In the genomic region with DNA sequence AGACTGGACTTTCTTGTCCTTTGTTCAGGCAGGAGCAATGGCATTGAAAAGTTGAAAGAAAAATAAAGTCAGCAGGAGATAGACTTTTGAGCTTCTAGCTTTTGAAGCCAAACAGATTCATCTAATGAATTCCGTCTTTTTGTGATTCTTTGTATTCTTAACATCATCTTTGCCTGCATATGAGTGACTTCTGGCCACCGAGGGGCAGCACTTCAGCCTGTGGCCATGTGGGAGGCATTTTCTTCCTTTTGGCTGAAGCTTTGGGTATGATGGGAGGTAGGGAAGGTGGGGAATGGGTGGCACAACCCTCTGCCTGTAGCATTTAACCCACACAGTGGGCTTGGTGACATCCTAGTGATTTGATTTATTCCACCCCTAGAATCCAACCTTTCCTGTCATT, we compare ENCODE assay signal across 13 cellular contexts.
A peak's percentile ranks its signal among the peaks of the same experiment; 100 is the strongest.
DNase-seq lines count a peak whose midpoint lies in the region; ATAC-seq, FAIRE-seq and TF ChIP-seq lines count a peak whose summit lies in the region.
"Had no signal": no experiment of that assay in that cellular context is flagged by ENCODE, and none has a peak within 500 bp of the region (broad histone marks: within the 10 kb centered on the region; RNA-seq: fewer than 3 reads in every experiment).

No MANE protein-coding gene starts in this region.

- H3K27ac Mint-ChIP-seq in GM23338 (no peak overlapping the region), astrocyte (ENCODE audit: unreplicated experiment) (no peak overlapping the region)

- H3K9ac ChIP-seq in astrocyte (ENCODE audit: low read length) (no peak overlapping the region), kidney (ENCODE audit: low read length in 2 of 2) (no peak overlapping the region)

- H3K4me3 Mint-ChIP-seq in GM23338 (no peak overlapping the region), astrocyte (ENCODE audit: unreplicated experiment) (no peak overlapping the region)

- peaks cover 7% of the 10 kb centered on the region for H3K4me1 Mint-ChIP-seq in GM23338
- H3K4me1 Mint-ChIP-seq in astrocyte (ENCODE audit: low read depth, unreplicated experiment): no peaks in the 10 kb centered on the region

- H2AFZ ChIP-seq in GM23338: no peak overlapping the region
- H2AFZ ChIP-seq in astrocyte (ENCODE audit: low read depth, low read length): no peak overlapping the region

- H3K9me2 ChIP-seq in GM23338 (ENCODE audit: insufficient read depth): no peaks in the 10 kb centered on the region

- H3K36me3 Mint-ChIP-seq in GM23338 (ENCODE audit: low read depth) (no peaks in the 10 kb centered on the region), astrocyte (ENCODE audit: low read depth, unreplicated experiment) (no peaks in the 10 kb centered on the region)

- no peaks in the 10 kb centered on the region for H3K9me3 ChIP-seq in AG04450 (ENCODE audit: control insufficient read depth, insufficient read depth, low read length)
- H3K9me3 ChIP-seq in astrocyte (ENCODE audit: insufficient read depth, low read depth, low read length): no peaks in the 10 kb centered on the region
- H3K9me3 ChIP-seq in kidney (ENCODE audit: control insufficient read depth in 1 of 2, low read length in 2 of 2): no peaks in the 10 kb centered on the region
- H3K9me3 ChIP-seq: ascending aorta, SJSA1 had no signal

- intact Hi-C loops in kidney (cut with DNase I): no loop called here

- H3K9me3 Mint-ChIP-seq in GM23338 (no peaks in the 10 kb centered on the region; the same call in 2 of the 3 replicates), astrocyte (ENCODE audit: unreplicated experiment) (no peaks in the 10 kb centered on the region)

- CTCF ChIA-PET in AG04450 (lab: Charles Lee): interaction anchor here (1.0 to 1.8 kb wide), 3 partner anchors 9 to 481 kb away, joined by 3 to 7 read pairs (median 7); no protein-coding TSS in a partner anchor

- DNase-seq in AG04450 (ENCODE audit: low read depth, low spot score) (no peak), GM23338 (ENCODE audit: low spot score) (peak; percentile 36), astrocyte (ENCODE audit: low read depth) (no peak), kidney (no peak), NCI-H2227 (lab: John Stamatoyannopoulos, UW; ENCODE audit: unreplicated experiment) (no peak), midbrain (lab: John Stamatoyannopoulos, UW) (no peak)
- DNase-seq: C1 segment of cervical spinal cord; NCI-H1105; stimulated activated CD4-positive, alpha-beta T cell treated with anti-CD3 and anti-CD28 coated beads, Interleukin-4, amount 100 ng/mL, for 24 hours had no signal

- H3K4me2 ChIP-seq in GM23338 (no peak overlapping the region), astrocyte (ENCODE audit: low read length) (no peak overlapping the region)

- H3K27ac ChIP-seq in AG04450 (ENCODE audit: low read depth, low read length) (no peak overlapping the region), GM23338 (ENCODE audit: low read depth) (no peak overlapping the region), astrocyte (ENCODE audit: low read depth, low read length) (no peak overlapping the region), kidney (ENCODE audit: low read depth in 2 of 2, low read length in 2 of 2) (no peak overlapping the region)
- H3K27ac ChIP-seq: ascending aorta, SJSA1 had no signal

- no peaks in the 10 kb centered on the region for H3K4me1 ChIP-seq in GM23338 (ENCODE audit: insufficient read depth)
- H3K4me1 ChIP-seq in astrocyte (ENCODE audit: insufficient read depth, low read length): no peaks in the 10 kb centered on the region
- H3K4me1 ChIP-seq in kidney (ENCODE audit: control insufficient read depth in 1 of 2, insufficient read depth in 1 of 2, low read depth in 1 of 2, low read length in 2 of 2): no peaks in the 10 kb centered on the region
- H3K4me1 ChIP-seq: ascending aorta, SJSA1 had no signal

- FAIRE-seq in astrocyte (lab: Jason Lieb, UNC) (no peak), kidney (lab: Jason Lieb, UNC) (no peak)

- H3K79me2 ChIP-seq in GM23338 (replicated peaks; ENCODE audit: insufficient read depth) (no peaks in the 10 kb centered on the region), astrocyte (ENCODE audit: insufficient read depth, low read length) (no peaks in the 10 kb centered on the region)

- no peaks in the 10 kb centered on the region for H3F3A ChIP-seq in GM23338 (replicated peaks; ENCODE audit: low read depth)

- H3K4me3 ChIP-seq in AG04450 (ENCODE audit: low read depth, low read length) (no peak overlapping the region), GM23338 (no peak overlapping the region), astrocyte (ENCODE audit: insufficient read depth, low read depth, low read length) (no peak overlapping the region), kidney (ENCODE audit: low read length in 2 of 2) (no peak overlapping the region)
- H3K4me3 ChIP-seq: ascending aorta, SJSA1 had no signal

- H3K27me3 ChIP-seq in AG04450 (ENCODE audit: control insufficient read depth, insufficient read depth, low read length) (no peaks in the 10 kb centered on the region), GM23338 (ENCODE audit: insufficient read depth) (no peaks in the 10 kb centered on the region), astrocyte (ENCODE audit: insufficient read depth, low read length) (no peaks in the 10 kb centered on the region)
- H3K27me3 ChIP-seq: ascending aorta, SJSA1 had no signal

- ATAC-seq in GM23338: peak; percentile 71
- no peak for ATAC-seq in HG02588 (IDR thresholded peaks at IDR 0.05; ENCODE audit: unreplicated experiment)
- no peak for ATAC-seq in GM18867 (IDR thresholded peaks at IDR 0.05; ENCODE audit: unreplicated experiment)

- H3K36me3 ChIP-seq in GM23338 (ENCODE audit: insufficient read depth) (no peaks in the 10 kb centered on the region), astrocyte (ENCODE audit: insufficient read depth, low read length) (no peaks in the 10 kb centered on the region), kidney (ENCODE audit: control insufficient read depth in 1 of 2, insufficient read depth in 2 of 2, low read length in 2 of 2) (no peaks in the 10 kb centered on the region)
- H3K36me3 ChIP-seq: ascending aorta, SJSA1 had no signal

- no peaks in the 10 kb centered on the region for H4K20me1 ChIP-seq in GM23338 (replicated peaks; ENCODE audit: insufficient read depth)
- no peaks in the 10 kb centered on the region for H4K20me1 ChIP-seq in astrocyte (ENCODE audit: insufficient read depth, low read length)

- H3K27me3 Mint-ChIP-seq in GM23338 (ENCODE audit: insufficient read depth, low read depth, poor library complexity): no peaks in the 10 kb centered on the region
- no peaks in the 10 kb centered on the region for H3K27me3 Mint-ChIP-seq in astrocyte (ENCODE audit: low read depth, unreplicated experiment)

- TF ChIP-seq CTCF in AG04450 (IDR thresholded peaks at IDR 0.05; ENCODE audit: low read depth, low read length) (peak; percentile 21), GM23338 (conservative IDR thresholded peaks at IDR 0.05; ENCODE audit: low read depth in 2 of 2) (peak; percentile 44 to 73), astrocyte (IDR thresholded peaks at IDR 0.05; ENCODE audit: insufficient read depth, low read depth, low read length) (peak; percentile 9), kidney (IDR thresholded peaks at IDR 0.05; ENCODE audit: borderline replicate concordance, extremely low read depth, insufficient read depth) (peak; percentile 19)

- POLR2A ChIA-PET in AG04450 (lab: Yijun Ruan, JAX): no interaction called here

TF ChIP-seq in GM23338, 12 proteins besides CTCF, POLR2A, EP300 and RAD21 (continues in another document):
- no peak for TF ChIP-seq STAT1 (IDR thresholded peaks at IDR 0.05; ENCODE audit: unreplicated experiment)
- TF ChIP-seq POLR2AphosphoS5 (IDR thresholded peaks at IDR 0.05; ENCODE audit: low read depth): no peak
- no peak for TF ChIP-seq ETS1 (IDR thresholded peaks at IDR 0.05)
- no peak for TF ChIP-seq EZH2 (IDR thresholded peaks at IDR 0.05; ENCODE audit: low read depth, unreplicated experiment)
- TF ChIP-seq EZH2phosphoT487 (IDR thresholded peaks at IDR 0.05; ENCODE audit: unreplicated experiment): no peak
- no peak for TF ChIP-seq CREB1 (CRISPR knock-in tag; IDR thresholded peaks at IDR 0.05; ENCODE audit: low read depth)
- TF ChIP-seq REST (IDR thresholded peaks at IDR 0.05; ENCODE audit: unreplicated experiment): no peak
- TF ChIP-seq ZNF114 (CRISPR knock-in tag; IDR thresholded peaks at IDR 0.05): no peak
- no peak for TF ChIP-seq ZNF331 (CRISPR knock-in tag; IDR thresholded peaks at IDR 0.05; ENCODE audit: low read depth)
- TF ChIP-seq JUNB (IDR thresholded peaks at IDR 0.05; ENCODE audit: unreplicated experiment): no peak
